Comparison of ENCODE assay signal across 14 cellular contexts in genomic region chr3:1404270-1404669, GRCh38.
A peak's percentile ranks its signal among the peaks of the same experiment; 100 is the strongest.
DNase-seq lines count a peak whose midpoint lies in the region; ATAC-seq and TF ChIP-seq lines count a peak whose summit lies in the region.
"Had no signal": no experiment of that assay in that cellular context is flagged by ENCODE, and none has a peak within 500 bp of the region (broad histone marks: within the 10 kb centered on the region; RNA-seq: fewer than 3 reads in every experiment).

No MANE protein-coding gene starts in this region.

- H3K4me1 Mint-ChIP-seq in nephron, result peaks cover 17% of the 10 kb centered on the region
- H3K4me1 Mint-ChIP-seq: activated B cell treated with CpG ODN at 0.5 μM for 24 hours; stimulated activated naive CD8-positive, alpha-beta T cell treated with anti-CD3 and anti-CD28 coated beads, Interleukin-15, amount 100 ng/mL, for 72 hours had no signal

- no peaks in the 10 kb centered on the region for H3K9me3 Mint-ChIP-seq in nephron
- H3K9me3 Mint-ChIP-seq: stimulated activated naive CD8-positive, alpha-beta T cell treated with anti-CD3 and anti-CD28 coated beads, Interleukin-15, amount 100 ng/mL, for 72 hours had no signal

- no peak for ATAC-seq in HG03520 (IDR thresholded peaks at IDR 0.05; ENCODE audit: unreplicated experiment)
- ATAC-seq: right lobe of liver; stimulated activated naive CD8-positive, alpha-beta T cell treated with anti-CD3 and anti-CD28 coated beads, Interleukin-15, amount 100 ng/mL, for 72 hours had no signal

- TF ChIP-seq CTCF in nephron (IDR thresholded peaks at IDR 0.05; ENCODE audit: unreplicated experiment in 3 of 3), result no peak

- H3K36me3 Mint-ChIP-seq in nephron (ENCODE audit: low read depth), result no peaks in the 10 kb centered on the region

- no peak overlapping the region for H3K4me3 Mint-ChIP-seq in nephron
- H3K4me3 Mint-ChIP-seq: activated B cell treated with CpG ODN at 0.5 μM for 24 hours; stimulated activated naive CD8-positive, alpha-beta T cell treated with anti-CD3 and anti-CD28 coated beads, Interleukin-15, amount 100 ng/mL, for 72 hours had no signal

- H3K27me3 Mint-ChIP-seq in nephron (ENCODE audit: low read depth), result no peaks in the 10 kb centered on the region
- H3K27me3 Mint-ChIP-seq: activated B cell treated with CpG ODN at 0.5 μM for 24 hours; stimulated activated naive CD8-positive, alpha-beta T cell treated with anti-CD3 and anti-CD28 coated beads, Interleukin-15, amount 100 ng/mL, for 72 hours had no signal

- in situ Hi-C loops in Caki2 (cut with HindIII; ENCODE audit: low pct_unique_long_range_greater_than_20kb, low sequenced_read_pairs), result no loop called here

- H3K27ac Mint-ChIP-seq in nephron, result peak overlapping the region; percentile 69 to 91 (median 72)
- H3K27ac Mint-ChIP-seq: activated B cell treated with CpG ODN at 0.5 μM for 24 hours; stimulated activated naive CD8-positive, alpha-beta T cell treated with anti-CD3 and anti-CD28 coated beads, Interleukin-15, amount 100 ng/mL, for 72 hours had no signal

- DNase-seq in Caki2 (ENCODE audit: low read depth) (peak; percentile 50), HT1080 (ENCODE audit: low read depth) (peak; percentile 18), cerebellar cortex (ENCODE audit: low spot score) (peak; percentile 14), GF-D8 (lab: John Stamatoyannopoulos, UW) (no peak), SIG-M5 (lab: John Stamatoyannopoulos, UW) (no peak), NCI-H2171 (lab: John Stamatoyannopoulos, UW) (no peak)
- DNase-seq: activated B cell treated with CpG ODN at 0.5 μM for 24 hours; activated CD8-positive, alpha-beta memory T cell treated with anti-CD3 and anti-CD28 coated beads, Interleukin-2, amount 50 U/mL, for 4 hours; cortex of kidney; HCEC 1CT; right lobe of liver; stimulated activated naive CD8-positive, alpha-beta T cell treated with anti-CD3 and anti-CD28 coated beads, Interleukin-15, amount 100 ng/mL, for 72 hours had no signal

Comparison
In these comparisons a context has a peak if more than half of its experiments do, and no peak if none do; other contexts are left out.
1. DNase-seq: peak in Caki2 (single experiment), HT1080 (single experiment) and cerebellar cortex (single experiment); none in GF-D8 (single experiment), SIG-M5 (single experiment) and NCI-H2171 (single experiment).